Comparison of ENCODE assay signal across 10 cellular contexts in genomic region chr19:16435999-16436650, GRCh38. TPM values are rescaled to one million over a fixed set of nuclear protein-coding genes. Genes with fewer than 3 reads are reported as not detected.
A peak's percentile ranks its signal among the peaks of the same experiment; 100 is the strongest.
DNase-seq lines count a peak whose midpoint lies in the region; ATAC-seq and TF ChIP-seq lines count a peak whose summit lies in the region.
"Had no signal": no experiment of that assay in that cellular context is flagged by ENCODE, and none has a peak within 500 bp of the region (broad histone marks: within the 10 kb centered on the region; RNA-seq: fewer than 3 reads in every experiment).

No MANE protein-coding gene starts in this region.

- H3K4me2 ChIP-seq in parathyroid adenoma (ENCODE audit: low read length) = peak overlapping the region; percentile 57

- intact Hi-C loops in Calu3 (cut with micrococcal nuclease; ENCODE audit: unreplicated experiment) = no loop called here

- H3K27ac ChIP-seq in RWPE1 (peak overlapping the region; percentile 68), parathyroid adenoma (peak overlapping the region; percentile 79)

- H3K4me1 ChIP-seq in parathyroid adenoma = peaks cover 20% of the 10 kb centered on the region

- no peak for ATAC-seq in HG03342 (IDR thresholded peaks at IDR 0.05; ENCODE audit: unreplicated experiment)
- ATAC-seq in HG03457 (IDR thresholded peaks at IDR 0.05; ENCODE audit: unreplicated experiment) = no peak

- H3K27me3 ChIP-seq in parathyroid adenoma (ENCODE audit: control insufficient read depth, insufficient read depth, low read length) = no peaks in the 10 kb centered on the region

- no peak overlapping the region for H3K9ac ChIP-seq in parathyroid adenoma

- no peak overlapping the region for H2AFZ ChIP-seq in parathyroid adenoma

- H3K4me3 Mint-ChIP-seq in Calu3 (ENCODE audit: low read depth, unreplicated experiment) = no peak overlapping the region

- POLR2A ChIA-PET in RWPE1 (lab: Yijun Ruan, JAX; ENCODE audit: low non-redundant PET) = no interaction called here

- no peaks in the 10 kb centered on the region for H3K36me3 ChIP-seq in parathyroid adenoma (ENCODE audit: control insufficient read depth, insufficient read depth, low read length)

- H3K36me3 Mint-ChIP-seq in Calu3 (ENCODE audit: insufficient read depth, unreplicated experiment) = no peaks in the 10 kb centered on the region

- H3K27me3 Mint-ChIP-seq in Calu3 (ENCODE audit: unreplicated experiment) = no peaks in the 10 kb centered on the region

- no TSS peak for BruUV-seq in Calu3 (replicated peaks; lab: Mats Ljungman, UMichigan)

- CTCF ChIA-PET in RWPE1 (lab: Yijun Ruan, JAX) (no interaction called here), Calu3 (lab: Charles Lee) (no interaction called here)

- no peak overlapping the region for H3K27ac Mint-ChIP-seq in Calu3 (ENCODE audit: unreplicated experiment)

- peaks cover 24% of the 10 kb centered on the region for H3K79me2 ChIP-seq in parathyroid adenoma

- H3K9me3 ChIP-seq in parathyroid adenoma (ENCODE audit: control insufficient read depth, low read length) = no peaks in the 10 kb centered on the region

- no peaks in the 10 kb centered on the region for H3K9me3 Mint-ChIP-seq in Calu3 (ENCODE audit: low read depth, unreplicated experiment)

- DNase-seq in CMK (ENCODE audit: low read depth) (peak; percentile 35), RWPE1 (ENCODE audit: low spot score) (no peak), fibroblast of the aortic adventitia (ENCODE audit: low read depth) (peak; percentile 47), Calu3 (no peak), HT-29 (ENCODE audit: low spot score) (no peak)

- no peak for TF ChIP-seq CTCF in RWPE1 (conservative IDR thresholded peaks at IDR 0.05; ENCODE audit: low read depth)
- TF ChIP-seq CTCF in fibroblast of the aortic adventitia (IDR thresholded peaks at IDR 0.05; ENCODE audit: insufficient read depth, low read length) = no peak
- no peak for TF ChIP-seq CTCF in parathyroid adenoma (IDR thresholded peaks at IDR 0.05)
- no peak for TF ChIP-seq CTCF in Calu3 (IDR thresholded peaks at IDR 0.05; ENCODE audit: unreplicated experiment)

- H3K4me3 ChIP-seq in fibroblast of the aortic adventitia (ENCODE audit: low read depth, low read length) = no peak overlapping the region
- peak overlapping the region; percentile 30 for H3K4me3 ChIP-seq in parathyroid adenoma (ENCODE audit: low read depth, low read length)

- H3K4me1 Mint-ChIP-seq in Calu3 (ENCODE audit: low read depth, unreplicated experiment) = no peaks in the 10 kb centered on the region

RNA-seq across cellular contexts. Expression of gene EPS15L1, which starts 35.6 kb away (rescaled TPM):
- total RNA-seq in fibroblast of the aortic adventitia (ENCODE audit: low replicate concordance) (10.5 and 15.8 TPM in 2 replicates), Calu3 (2022) (24.2 and 25.6 TPM in 2 replicates)
- 5.0 and 10.4 TPM in 2 replicates for total RNA-seq in HT-29 (2014; rRNA removed; shearing (Covaris generic))

RNA-seq across cellular contexts. Expression of gene CALR3, which starts 59.8 kb away (rescaled TPM):
- not detected in 2 replicates for total RNA-seq in fibroblast of the aortic adventitia (ENCODE audit: low replicate concordance)
- total RNA-seq in Calu3 (2022) = not detected in 2 replicates
- total RNA-seq in HT-29 (2014; rRNA removed; shearing (Covaris generic)) = 0.05 and 0.20 TPM in 2 replicates
- total RNA-seq: Daoy, lower leg skin had no signal

Comparison
In these comparisons a context has a peak if more than half of its experiments do, and no peak if none do; other contexts are left out.
1. DNase-seq: peak in CMK (single experiment) and fibroblast of the aortic adventitia (single experiment); none in RWPE1 (single experiment), Calu3 (single experiment) and HT-29 (single experiment).